9 cellular contexts compared by ENCODE assay signal in genomic region chr21:34367320-34367935, GRCh38. TPM values are rescaled to one million over a fixed set of nuclear protein-coding genes. Genes with fewer than 3 reads are reported as not detected.
A peak's percentile ranks its signal among the peaks of the same experiment; 100 is the strongest.
DNase-seq lines count a peak whose midpoint lies in the region; ATAC-seq, FAIRE-seq and TF ChIP-seq lines count a peak whose summit lies in the region.
"Had no signal": no experiment of that assay in that cellular context is flagged by ENCODE, and none has a peak within 500 bp of the region (broad histone marks: within the 10 kb centered on the region; RNA-seq: fewer than 3 reads in every experiment).

No MANE protein-coding gene starts in this region.

- H3K9me3 ChIP-seq in CD8-positive, alpha-beta memory T cell (ENCODE audit: low read length), result no peaks in the 10 kb centered on the region
- H3K9me3 ChIP-seq in pancreas, result no peaks in the 10 kb centered on the region

- no peak overlapping the region for H3K4me3 ChIP-seq in CD8-positive, alpha-beta memory T cell (ENCODE audit: low read length)
- no peak overlapping the region for H3K4me3 ChIP-seq in fibroblast of pulmonary artery (replicated peaks; ENCODE audit: low read depth, low read length)
- no peak overlapping the region for H3K4me3 ChIP-seq in pancreas

- no peak overlapping the region for H3K27ac Mint-ChIP-seq in CD8-positive, alpha-beta memory T cell
- no peak overlapping the region for H3K27ac Mint-ChIP-seq in activated CD8-positive, alpha-beta T cell treated with anti-CD3 and anti-CD28 coated beads for 36 hours

- TF ChIP-seq CTCF in activated CD8-positive, alpha-beta T cell treated with anti-CD3 and anti-CD28 coated beads for 36 hours (IDR thresholded peaks at IDR 0.05), result peak; percentile 66
- TF ChIP-seq CTCF in fibroblast of pulmonary artery (IDR thresholded peaks at IDR 0.05; ENCODE audit: low read length, missing control alignments) (peak; percentile 90), pancreas (IDR thresholded peaks at IDR 0.05) (peak; percentile 30 to 56 (median 48))

- no peak overlapping the region for H3K27ac ChIP-seq in CD8-positive, alpha-beta memory T cell (ENCODE audit: low read depth, low read length)
- H3K27ac ChIP-seq in pancreas, result no peak overlapping the region

- H3K4me1 Mint-ChIP-seq in CD8-positive, alpha-beta memory T cell, result no peaks in the 10 kb centered on the region
- peaks cover 2% of the 10 kb centered on the region for H3K4me1 Mint-ChIP-seq in activated CD8-positive, alpha-beta T cell treated with anti-CD3 and anti-CD28 coated beads for 36 hours (ENCODE audit: low read depth)

- POLR2A ChIA-PET in CD8-positive, alpha-beta memory T cell (lab: Charles Lee), result no interaction called here
- POLR2A ChIA-PET in activated CD8-positive, alpha-beta T cell treated with anti-CD3 and anti-CD28 coated beads for 36 hours (lab: Charles Lee), result interaction anchor here (0.7 kb wide), 2 partner anchors 243 to 712 kb away, joined by 3 read pairs; no protein-coding TSS in a partner anchor

- H3K9me3 Mint-ChIP-seq in CD8-positive, alpha-beta memory T cell, result no peaks in the 10 kb centered on the region
- H3K9me3 Mint-ChIP-seq in activated CD8-positive, alpha-beta T cell treated with anti-CD3 and anti-CD28 coated beads for 36 hours, result no peaks in the 10 kb centered on the region

- FAIRE-seq in pancreas (lab: Jason Lieb, UNC), result peak; percentile 84

- no peaks in the 10 kb centered on the region for H3K27me3 ChIP-seq in CD8-positive, alpha-beta memory T cell (ENCODE audit: insufficient read depth, low read length, poor library complexity, severe bottlenecking)
- H3K27me3 ChIP-seq in pancreas, result no peaks in the 10 kb centered on the region

- H3K36me3 ChIP-seq in CD8-positive, alpha-beta memory T cell (ENCODE audit: insufficient read depth, low read length), result no peaks in the 10 kb centered on the region
- no peaks in the 10 kb centered on the region for H3K36me3 ChIP-seq in pancreas

- H3K36me3 Mint-ChIP-seq in CD8-positive, alpha-beta memory T cell, result no peaks in the 10 kb centered on the region
- H3K36me3 Mint-ChIP-seq in activated CD8-positive, alpha-beta T cell treated with anti-CD3 and anti-CD28 coated beads for 36 hours (ENCODE audit: low read depth), result no peaks in the 10 kb centered on the region

- 42 to 47% methylated on average over 3 of the region's 3 CpGs for WGBS in pancreas, 2 donors

- intact Hi-C loops in activated CD8-positive, alpha-beta T cell treated with anti-CD3 and anti-CD28 coated beads for 36 hours (cut with micrococcal nuclease), result no loop called here
- intact Hi-C loops in pancreas (cut with DNase I), result no loop called here

- peaks cover 15 to 21% of the 10 kb centered on the region in 2 donors for H3K27me3 Mint-ChIP-seq in CD8-positive, alpha-beta memory T cell
- H3K27me3 Mint-ChIP-seq in activated CD8-positive, alpha-beta T cell treated with anti-CD3 and anti-CD28 coated beads for 36 hours, result peaks cover 5% of the 10 kb centered on the region

- H3K4me3 Mint-ChIP-seq in CD8-positive, alpha-beta memory T cell, result no peak overlapping the region
- H3K4me3 Mint-ChIP-seq in activated CD8-positive, alpha-beta T cell treated with anti-CD3 and anti-CD28 coated beads for 36 hours, result no peak overlapping the region

- peak; percentile 60 for ATAC-seq in activated CD8-positive, alpha-beta T cell treated with anti-CD3 and anti-CD28 coated beads for 36 hours
- ATAC-seq in pancreas, result peak; percentile 73 to 94 (median 86)
- no peak for ATAC-seq in GM18909 (IDR thresholded peaks at IDR 0.05; ENCODE audit: poor library complexity, unreplicated experiment)
- ATAC-seq in HG02970 (IDR thresholded peaks at IDR 0.05; ENCODE audit: low FRiP score, unreplicated experiment), result no peak

- no peaks in the 10 kb centered on the region for H3K4me1 ChIP-seq in CD8-positive, alpha-beta memory T cell (ENCODE audit: insufficient read depth, low read length)
- no peaks in the 10 kb centered on the region for H3K4me1 ChIP-seq in pancreas

- DNase-seq in CD8-positive, alpha-beta memory T cell, result peak in 3 of 5 donors; percentile 11 to 55 (median 30)
- peak; percentile 40 for DNase-seq in HCEC 1CT
- peak; percentile 75 for DNase-seq in NCI-H460 (ENCODE audit: extremely low read depth, low read depth)
- DNase-seq in activated CD8-positive, alpha-beta T cell treated with anti-CD3 and anti-CD28 coated beads for 36 hours, result peak; percentile 71
- DNase-seq in fibroblast of pulmonary artery (ENCODE audit: low read depth), result peak; percentile 80
- DNase-seq in pancreas, result peak in 1 of 6 donors; percentile 42

- CTCF ChIA-PET in CD8-positive, alpha-beta memory T cell (lab: Charles Lee), result interaction anchor here (0.8 to 1.8 kb wide), 9 partner anchors 13 to 453 kb away, joined by 3 to 7 read pairs (median 3); partner anchors contain the start of gene RCAN1
- CTCF ChIA-PET in activated CD8-positive, alpha-beta T cell treated with anti-CD3 and anti-CD28 coated beads for 36 hours (lab: Charles Lee), result interaction anchor here (0.6 to 4.0 kb wide), 13 partner anchors 8 to 443 kb away, joined by 3 to 23 read pairs (median 5); no protein-coding TSS in a partner anchor

RNA-seq across cellular contexts. Expression of gene KCNE2, which starts 3.6 kb away (rescaled TPM):
- total RNA-seq in CD8-positive, alpha-beta memory T cell, result not detected
- polyA plus RNA-seq in CD8-positive, alpha-beta memory T cell, result not detected
- total RNA-seq in NCI-H460 (2014; rRNA removed; shearing (Covaris generic)), result not detected in 2 replicates
- polyA plus RNA-seq in NCI-H460 (2014; cell fraction: nucleus; rRNA removed), result not detected in 2 replicates
- total RNA-seq in activated CD8-positive, alpha-beta T cell treated with anti-CD3 and anti-CD28 coated beads for 36 hours, result not detected
- not detected for total RNA-seq in pancreas
- polyA plus RNA-seq in pancreas, result not detected
- total RNA-seq: T-helper 1 cell treated with Interleukin-12 subunit alpha and Interleukin-12 subunit beta and Interleukin-4 antibody, amounts not matched to agents 30 ng/mL and 1 ng/mL, for 36 hours had no signal

RNA-seq across cellular contexts. Expression of gene SMIM11, which starts 7.9 kb away (rescaled TPM):
- total RNA-seq in CD8-positive, alpha-beta memory T cell, result 10 to 100 TPM in 1 of 2 experiments, 1 to 10 TPM in 1; 9.2 to 20.0 TPM
- 3.4 TPM for polyA plus RNA-seq in CD8-positive, alpha-beta memory T cell
- total RNA-seq in NCI-H460 (2014; rRNA removed; shearing (Covaris generic)), result 21.3 and 37.1 TPM in 2 replicates
- 17.6 and 23.0 TPM in 2 replicates for polyA plus RNA-seq in NCI-H460 (2014; cell fraction: nucleus; rRNA removed)
- 1 to 10 TPM; 5.2 to 7.5 TPM for total RNA-seq in activated CD8-positive, alpha-beta T cell treated with anti-CD3 and anti-CD28 coated beads for 36 hours
- 10 to 100 TPM in 1 of 6 donors, 1 to 10 TPM in 5; 2.3 to 10.8 (median 4.9) TPM for total RNA-seq in pancreas
- polyA plus RNA-seq in pancreas, result 1 to 10 TPM; 1.3 to 3.3 TPM

RNA-seq across cellular contexts. Expression of gene SMIM34, which starts 56.3 kb away (rescaled TPM):
- not detected for total RNA-seq in CD8-positive, alpha-beta memory T cell
- not detected for polyA plus RNA-seq in CD8-positive, alpha-beta memory T cell
- not detected in 2 replicates for total RNA-seq in NCI-H460 (2014; rRNA removed; shearing (Covaris generic))
- not detected in 2 replicates for polyA plus RNA-seq in NCI-H460 (2014; cell fraction: nucleus; rRNA removed)
- total RNA-seq in activated CD8-positive, alpha-beta T cell treated with anti-CD3 and anti-CD28 coated beads for 36 hours, result not detected
- not detected for total RNA-seq in pancreas
- not detected for polyA plus RNA-seq in pancreas
- total RNA-seq: T-helper 1 cell treated with Interleukin-12 subunit alpha and Interleukin-12 subunit beta and Interleukin-4 antibody, amounts not matched to agents 30 ng/mL and 1 ng/mL, for 36 hours had no signal

Comparison
In these comparisons a context has a peak if more than half of its experiments do, and no peak if none do; other contexts are left out.
1. ATAC-seq: peak in activated CD8-positive, alpha-beta T cell treated with anti-CD3 and anti-CD28 coated beads for 36 hours (single experiment) and pancreas (4 of 4); none in GM18909 (single experiment) and HG02970 (single experiment).
2. Peak in every context shown above with its lines, with median percentiles within 50 percentile points of each other: CTCF ChIP-seq.